In the genomic region with DNA sequence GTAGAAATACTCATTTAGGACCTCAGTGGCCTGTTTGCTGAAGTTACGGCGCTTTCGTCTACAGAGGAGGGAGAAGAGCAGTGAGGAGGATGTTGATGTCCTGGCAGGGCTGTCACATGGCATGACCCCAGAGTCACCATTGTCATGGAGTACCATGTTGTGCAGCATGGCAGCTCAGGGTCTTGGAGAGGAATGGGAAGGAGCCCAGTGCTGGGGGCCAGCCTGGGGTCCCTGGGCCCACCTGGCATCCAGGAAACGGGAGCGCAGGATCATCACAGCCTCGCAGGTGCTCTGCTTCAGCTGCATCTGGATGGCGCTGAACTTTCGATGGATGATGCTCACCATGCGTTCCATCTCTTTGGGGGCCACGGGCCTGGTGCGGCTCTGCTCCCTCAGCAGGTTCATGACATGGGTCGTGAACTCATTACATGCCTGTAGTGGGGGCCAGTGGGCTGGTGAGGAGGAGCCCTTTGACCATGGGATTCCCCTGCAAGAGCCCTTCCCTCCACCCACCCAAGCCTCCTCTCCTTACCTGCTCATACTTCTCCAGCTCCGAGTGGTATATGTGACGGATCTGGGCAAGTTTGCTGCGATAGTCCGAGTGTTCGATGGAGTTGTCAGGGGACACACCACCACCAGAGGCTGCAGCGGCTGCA, we compare ENCODE assay signal across 6 cellular contexts. TPM values are rescaled to one million over a fixed set of nuclear protein-coding genes. Genes with fewer than 3 reads are reported as not detected.
DNase-seq lines count a peak whose midpoint lies in the region; ATAC-seq and TF ChIP-seq lines count a peak whose summit lies in the region.
"Not testable (repeated sequence)": the region's sequence is repeated elsewhere in the genome, so short reads cannot be mapped to it uniquely, and the experiment has no call there.

No MANE protein-coding gene starts in this region.

- H3K79me2 ChIP-seq in hepatocyte: peaks cover 33% of the 10 kb centered on the region

- TF ChIP-seq CTCF in HFF-Myc (IDR thresholded peaks at IDR 0.05; ENCODE audit: low read depth, low read length, missing control alignments); hepatocyte (IDR thresholded peaks at IDR 0.05; ENCODE audit: poor library complexity); progenitor cell of endocrine pancreas (IDR thresholded peaks at IDR 0.05; ENCODE audit: unreplicated experiment); vagina (IDR thresholded peaks at IDR 0.05): not testable (repeated sequence)

- intact Hi-C loops in activated CD4-positive, alpha-beta memory T cell treated with anti-CD3 and anti-CD28 coated beads for 36 hours (cut with micrococcal nuclease): not testable (repeated sequence)
- intact Hi-C loops in vagina (cut with DNase I): loop anchor here (10.0 kb wide), 1 partner anchor 1017 kb away; a partner anchor contains a TSS

- not testable (repeated sequence) for ATAC-seq in central memory CD8-positive, alpha-beta T cell (replicated peaks; ENCODE audit: extremely low read depth, poor library complexity, severe bottlenecking)

- H3K4me3 ChIP-seq in HFF-Myc (replicated peaks; ENCODE audit: low read depth, low read length): peak overlapping the region; percentile 77
- H3K4me3 ChIP-seq in hepatocyte: not testable (repeated sequence)
- H3K4me3 ChIP-seq in vagina: peak overlapping the region; percentile 57 to 85

- peaks cover 50% of the 10 kb centered on the region for H3K36me3 Mint-ChIP-seq in activated CD4-positive, alpha-beta memory T cell treated with anti-CD3 and anti-CD28 coated beads for 36 hours
- H3K36me3 Mint-ChIP-seq in central memory CD8-positive, alpha-beta T cell (ENCODE audit: insufficient read depth): peaks cover 48% of the 10 kb centered on the region
- peaks cover 14% of the 10 kb centered on the region for H3K36me3 Mint-ChIP-seq in progenitor cell of endocrine pancreas (ENCODE audit: insufficient read depth)

- not testable (repeated sequence) for DNase-seq in HFF-Myc (ENCODE audit: extremely low read depth, low read depth); activated CD4-positive, alpha-beta memory T cell treated with anti-CD3 and anti-CD28 coated beads for 36 hours; central memory CD8-positive, alpha-beta T cell (ENCODE audit: low spot score in 2 of 2); hepatocyte (ENCODE audit: low spot score); progenitor cell of endocrine pancreas (ENCODE audit: low spot score, unreplicated experiment); vagina (ENCODE audit: extremely low spot score in 2 of 2)

- H3K4me1 ChIP-seq in hepatocyte (ENCODE audit: insufficient read depth): peaks cover 35% of the 10 kb centered on the region
- H3K4me1 ChIP-seq in vagina: peaks cover 71% of the 10 kb centered on the region

- H3K27me3 Mint-ChIP-seq in activated CD4-positive, alpha-beta memory T cell treated with anti-CD3 and anti-CD28 coated beads for 36 hours; central memory CD8-positive, alpha-beta T cell; progenitor cell of endocrine pancreas: not testable (repeated sequence)

- not testable (repeated sequence) for H3K9me2 ChIP-seq in hepatocyte (replicated peaks; ENCODE audit: insufficient read depth)

- POLR2A ChIA-PET in activated CD4-positive, alpha-beta memory T cell treated with anti-CD3 and anti-CD28 coated beads for 36 hours (lab: Charles Lee): interaction anchor here (0.6 to 8.5 kb wide), 3 partner anchors 10 to 784 kb away, joined by 3 to 57 read pairs (median 3); a partner anchor contains a TSS

- not testable (repeated sequence) for H3K36me3 ChIP-seq in hepatocyte (replicated peaks; ENCODE audit: insufficient read depth, low read depth)
- peaks cover 0 to 19% of the 10 kb centered on the region in 2 donors for H3K36me3 ChIP-seq in vagina

- H3K27ac ChIP-seq in hepatocyte (peak overlapping the region; percentile 97), vagina (peak overlapping the region; percentile 99)

- not testable (repeated sequence) for TF ChIP-seq POLR2A in vagina (IDR thresholded peaks at IDR 0.05)

- not testable (repeated sequence) for H3K9me3 Mint-ChIP-seq in activated CD4-positive, alpha-beta memory T cell treated with anti-CD3 and anti-CD28 coated beads for 36 hours; central memory CD8-positive, alpha-beta T cell; progenitor cell of endocrine pancreas (ENCODE audit: low read depth)

- peak overlapping the region; percentile 89 for H3K4me2 ChIP-seq in hepatocyte

- WGBS in hepatocyte (ENCODE audit: low lambda C conversion rate, missing lambda C conversion rate): 83% methylated on average over 17 of the region's 18 CpGs

- H3K4me1 Mint-ChIP-seq in activated CD4-positive, alpha-beta memory T cell treated with anti-CD3 and anti-CD28 coated beads for 36 hours (ENCODE audit: low read depth): peaks cover 50% of the 10 kb centered on the region
- peaks cover 57% of the 10 kb centered on the region for H3K4me1 Mint-ChIP-seq in central memory CD8-positive, alpha-beta T cell
- peaks cover 46% of the 10 kb centered on the region for H3K4me1 Mint-ChIP-seq in progenitor cell of endocrine pancreas (ENCODE audit: low read depth)

- H4K20me1 ChIP-seq in hepatocyte (ENCODE audit: insufficient read depth, poor library complexity, severe bottlenecking): not testable (repeated sequence)

- H3K9me3 ChIP-seq in hepatocyte (ENCODE audit: low read depth); vagina: not testable (repeated sequence)

- H3K27ac Mint-ChIP-seq in activated CD4-positive, alpha-beta memory T cell treated with anti-CD3 and anti-CD28 coated beads for 36 hours: peak overlapping the region; percentile 94
- H3K27ac Mint-ChIP-seq in central memory CD8-positive, alpha-beta T cell (ENCODE audit: low read depth): peak overlapping the region; percentile 98
- peak overlapping the region; percentile 81 for H3K27ac Mint-ChIP-seq in progenitor cell of endocrine pancreas

- CTCF ChIA-PET in activated CD4-positive, alpha-beta memory T cell treated with anti-CD3 and anti-CD28 coated beads for 36 hours (lab: Charles Lee): not testable (repeated sequence)

- H3K4me3 Mint-ChIP-seq in activated CD4-positive, alpha-beta memory T cell treated with anti-CD3 and anti-CD28 coated beads for 36 hours: peak overlapping the region; percentile 85
- H3K4me3 Mint-ChIP-seq in central memory CD8-positive, alpha-beta T cell: peak overlapping the region; percentile 98
- H3K4me3 Mint-ChIP-seq in progenitor cell of endocrine pancreas (ENCODE audit: low read depth): peak overlapping the region; percentile 87

- H2AFZ ChIP-seq in hepatocyte: not testable (repeated sequence)

- H3K27me3 ChIP-seq in hepatocyte, vagina: not testable (repeated sequence)

RNA-seq across cellular contexts. Expression of a gene that starts 2.1 kb away (rescaled TPM):
- 10 to 100 TPM; 63.4 to 65.9 TPM for total RNA-seq in activated CD4-positive, alpha-beta memory T cell treated with anti-CD3 and anti-CD28 coated beads for 36 hours
- total RNA-seq in hepatocyte (63.8 and 77.5 TPM in 2 replicates), progenitor cell of endocrine pancreas (260 and 261 TPM in 2 replicates), vagina (49.4 TPM)
- 20.5 and 21.6 TPM in 2 replicates for polyA plus RNA-seq in hepatocyte

RNA-seq across cellular contexts. Expression of a gene that starts 3.8 kb away (rescaled TPM):
- 10 to 100 TPM; 16.5 to 23.5 TPM for total RNA-seq in activated CD4-positive, alpha-beta memory T cell treated with anti-CD3 and anti-CD28 coated beads for 36 hours
- 4.5 and 5.9 TPM in 2 replicates for total RNA-seq in hepatocyte
- polyA plus RNA-seq in hepatocyte: 3.4 and 21.2 TPM in 2 replicates
- 28.5 and 29.9 TPM in 2 replicates for total RNA-seq in progenitor cell of endocrine pancreas
- 8.1 TPM for total RNA-seq in vagina

RNA-seq across cellular contexts. Expression of a gene that starts 4.6 kb away (rescaled TPM):
- total RNA-seq in activated CD4-positive, alpha-beta memory T cell treated with anti-CD3 and anti-CD28 coated beads for 36 hours: 100 to 1,000 TPM; 117 to 118 TPM
- total RNA-seq in hepatocyte: 1.8 and 4.3 TPM in 2 replicates
- 3.4 and 5.7 TPM in 2 replicates for polyA plus RNA-seq in hepatocyte
- 6.1 and 6.5 TPM in 2 replicates for total RNA-seq in progenitor cell of endocrine pancreas
- 16.2 TPM for total RNA-seq in vagina

RNA-seq across cellular contexts. Expression of a gene that starts 9.6 kb away (rescaled TPM):
- total RNA-seq in activated CD4-positive, alpha-beta memory T cell treated with anti-CD3 and anti-CD28 coated beads for 36 hours: 10 to 100 TPM; 60.8 to 63.8 TPM
- 133 and 135 TPM in 2 replicates for total RNA-seq in hepatocyte
- polyA plus RNA-seq in hepatocyte: 169 and 170 TPM in 2 replicates
- 91.2 and 92.2 TPM in 2 replicates for total RNA-seq in progenitor cell of endocrine pancreas
- total RNA-seq in vagina: 48.4 TPM

RNA-seq across cellular contexts. Expression of a gene that starts 12.0 kb away (rescaled TPM):
- 10 to 100 TPM; 34.0 to 34.8 TPM for total RNA-seq in activated CD4-positive, alpha-beta memory T cell treated with anti-CD3 and anti-CD28 coated beads for 36 hours
- total RNA-seq in hepatocyte: 59.9 and 62.8 TPM in 2 replicates
- 67.6 and 71.4 TPM in 2 replicates for polyA plus RNA-seq in hepatocyte
- total RNA-seq in progenitor cell of endocrine pancreas: 94.1 and 102 TPM in 2 replicates
- total RNA-seq in vagina: 35.1 TPM
